ENCODE assay signal across 9 cellular contexts in genomic region chr15:51874751-51875644, GRCh38. TPM values are rescaled to one million over a fixed set of nuclear protein-coding genes. Genes with fewer than 3 reads are reported as not detected.
DNase-seq lines count a peak whose midpoint lies in the region; ATAC-seq and TF ChIP-seq lines count a peak whose summit lies in the region.
"Had no signal": no experiment of that assay in that cellular context is flagged by ENCODE, and none has a peak within 500 bp of the region (broad histone marks: within the 10 kb centered on the region; RNA-seq: fewer than 3 reads in every experiment).

No MANE protein-coding gene starts in this region.

- H3K9me3 Mint-ChIP-seq in HFFc6: no peaks in the 10 kb centered on the region
- H3K9me3 Mint-ChIP-seq in stimulated activated effector memory CD8-positive, alpha-beta T cell treated with anti-CD3 and anti-CD28 coated beads, Interleukin-12 subunit alpha, Interleukin-12 subunit beta, amount 100 ng/mL, for 72 hours: no peaks in the 10 kb centered on the region
- H3K9me3 Mint-ChIP-seq: T-helper 2 cell treated with Interferon-gamma antibody and Interleukin-4, amounts not matched to agents 5 μg/mL and 100 μg/mL, for 36 hours had no signal

- H3K36me3 ChIP-seq in adipocyte (ENCODE audit: control insufficient read depth, insufficient read depth, low read length, severe bottlenecking) (peaks cover 26% of the 10 kb centered on the region), left ventricle myocardium inferior (peaks cover 25% of the 10 kb centered on the region)

- H3K27ac Mint-ChIP-seq in HFFc6: peak overlapping the region; percentile 99
- peak overlapping the region; percentile 21 for H3K27ac Mint-ChIP-seq in stimulated activated effector memory CD8-positive, alpha-beta T cell treated with anti-CD3 and anti-CD28 coated beads, Interleukin-12 subunit alpha, Interleukin-12 subunit beta, amount 100 ng/mL, for 72 hours
- H3K27ac Mint-ChIP-seq: T-helper 2 cell treated with Interferon-gamma antibody and Interleukin-4, amounts not matched to agents 5 μg/mL and 100 μg/mL, for 36 hours had no signal

- H3K4me1 ChIP-seq in adipocyte (ENCODE audit: control insufficient read depth, insufficient read depth, low read length) (peaks cover 38% of the 10 kb centered on the region), left ventricle myocardium inferior (peaks cover 51% of the 10 kb centered on the region)

- no peaks in the 10 kb centered on the region; the same call in 1 of the 2 replicates for H3K27me3 Mint-ChIP-seq in HFFc6 (ENCODE audit: insufficient read depth)

- H3K4me1 Mint-ChIP-seq in HFFc6 (ENCODE audit: low read depth): peaks cover 63% of the 10 kb centered on the region
- H3K4me1 Mint-ChIP-seq in stimulated activated effector memory CD8-positive, alpha-beta T cell treated with anti-CD3 and anti-CD28 coated beads, Interleukin-12 subunit alpha, Interleukin-12 subunit beta, amount 100 ng/mL, for 72 hours: peaks cover 28% of the 10 kb centered on the region

- H3K4me3 Mint-ChIP-seq in HFFc6: peak overlapping the region; percentile 80
- no peak overlapping the region for H3K4me3 Mint-ChIP-seq in stimulated activated effector memory CD8-positive, alpha-beta T cell treated with anti-CD3 and anti-CD28 coated beads, Interleukin-12 subunit alpha, Interleukin-12 subunit beta, amount 100 ng/mL, for 72 hours
- H3K4me3 Mint-ChIP-seq: T-helper 2 cell treated with Interferon-gamma antibody and Interleukin-4, amounts not matched to agents 5 μg/mL and 100 μg/mL, for 36 hours had no signal

- DNase-seq in HFFc6: peak; percentile 98
- DNase-seq in adipocyte (ENCODE audit: low read depth): peak; percentile 96
- DNase-seq in left ventricle myocardium inferior: no peak
- DNase-seq in stimulated activated effector memory CD8-positive, alpha-beta T cell treated with anti-CD3 and anti-CD28 coated beads, Interleukin-12 subunit alpha, Interleukin-12 subunit beta, amount 100 ng/mL, for 72 hours (ENCODE audit: low spot score in 2 of 2): no peak
- DNase-seq in NCI-H2196 (lab: John Stamatoyannopoulos, UW; ENCODE audit: unreplicated experiment): no peak
- DNase-seq in Kasumi-1 (lab: John Stamatoyannopoulos, UW): no peak
- DNase-seq in NCI-H1930 (lab: John Stamatoyannopoulos, UW): no peak
- no peak for DNase-seq in SKM-1 (lab: John Stamatoyannopoulos, UW; ENCODE audit: unreplicated experiment)

- intact Hi-C loops in left ventricle myocardium inferior (cut with micrococcal nuclease): no loop called here

- peak overlapping the region; percentile 65 for H3K27ac ChIP-seq in left ventricle myocardium inferior (replicated peaks)

- peaks cover 2% of the 10 kb centered on the region for H3K9me3 ChIP-seq in adipocyte (ENCODE audit: control insufficient read depth, low read length)
- peaks cover 6% of the 10 kb centered on the region for H3K9me3 ChIP-seq in left ventricle myocardium inferior (replicated peaks)

- peak overlapping the region; percentile 35 for H3K9ac ChIP-seq in adipocyte (ENCODE audit: low read length)

- H3K36me3 Mint-ChIP-seq in HFFc6 (ENCODE audit: low read depth): peaks cover 38% of the 10 kb centered on the region
- peaks cover 93% of the 10 kb centered on the region for H3K36me3 Mint-ChIP-seq in stimulated activated effector memory CD8-positive, alpha-beta T cell treated with anti-CD3 and anti-CD28 coated beads, Interleukin-12 subunit alpha, Interleukin-12 subunit beta, amount 100 ng/mL, for 72 hours

- H3K27me3 ChIP-seq in adipocyte (replicated peaks; ENCODE audit: control insufficient read depth, insufficient read depth, low read length) (no peaks in the 10 kb centered on the region), left ventricle myocardium inferior (ENCODE audit: low read depth) (no peaks in the 10 kb centered on the region)

- H3K4me3 ChIP-seq in adipocyte (ENCODE audit: low read length): peak overlapping the region; percentile 38
- H3K4me3 ChIP-seq in left ventricle myocardium inferior: no peak overlapping the region

- ATAC-seq in stimulated activated effector memory CD8-positive, alpha-beta T cell treated with anti-CD3 and anti-CD28 coated beads, Interleukin-12 subunit alpha, Interleukin-12 subunit beta, amount 100 ng/mL, for 72 hours: no peak

- TF ChIP-seq CTCF in HFFc6 (IDR thresholded peaks at IDR 0.05) (no peak), left ventricle myocardium inferior (IDR thresholded peaks at IDR 0.05; ENCODE audit: borderline replicate concordance) (no peak)

RNA-seq across cellular contexts. Expression of gene TMOD3, which starts 45.5 kb away (rescaled TPM):
- total RNA-seq in HFFc6 (2021; fragmentation: NEBNext Ultra II Directional; extraction: Animal tissue kit (Norgen Biotek cat#: 25700)): 10 to 100 TPM; 56.4 to 68.8 (median 59.9) TPM
- total RNA-seq in left ventricle myocardium inferior: 30.9 TPM

Comparison
In these comparisons a context has a peak if more than half of its experiments do, and no peak if none do; other contexts are left out.
1. DNase-seq: peak in HFFc6 (single experiment) and adipocyte (single experiment); none in left ventricle myocardium inferior (single experiment), stimulated activated effector memory CD8-positive, alpha-beta T cell treated with anti-CD3 and anti-CD28 coated beads, Interleukin-12 subunit alpha, Interleukin-12 subunit beta, amount 100 ng/mL, for 72 hours (0 of 2), NCI-H2196 (single experiment), Kasumi-1 (0 of 2), NCI-H1930 (0 of 2) and SKM-1 (single experiment).